In the genomic region with DNA sequence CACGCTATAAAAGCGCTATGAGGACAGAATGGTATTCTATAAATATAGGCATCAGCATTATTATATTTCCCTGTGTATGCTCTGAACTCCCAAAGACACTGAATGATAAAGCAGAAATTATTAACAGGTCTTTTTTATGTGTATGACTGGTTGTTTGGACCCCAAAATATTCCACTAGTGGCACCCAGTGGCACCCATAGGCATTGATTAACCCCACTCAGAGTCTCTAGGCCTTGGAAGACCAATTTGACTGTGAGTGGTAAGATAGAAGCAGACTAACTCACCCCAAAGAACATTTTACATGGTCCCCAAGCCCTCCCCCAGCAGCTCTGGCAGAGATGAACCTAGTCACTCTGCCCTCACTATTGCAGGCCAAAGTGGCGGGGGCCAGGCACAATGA, we compare ENCODE assay signal across 13 cellular contexts. TPM values are rescaled to one million over a fixed set of nuclear protein-coding genes. Genes with fewer than 3 reads are reported as not detected.
A peak's percentile ranks its signal among the peaks of the same experiment; 100 is the strongest.
DNase-seq lines count a peak whose midpoint lies in the region; ATAC-seq, FAIRE-seq and TF ChIP-seq lines count a peak whose summit lies in the region.
"Had no signal": no experiment of that assay in that cellular context is flagged by ENCODE, and none has a peak within 500 bp of the region (broad histone marks: within the 10 kb centered on the region; RNA-seq: fewer than 3 reads in every experiment).

No MANE protein-coding gene starts in this region.

- no peaks in the 10 kb centered on the region for H3K27me3 Mint-ChIP-seq in central memory CD8-positive, alpha-beta T cell

- no peak overlapping the region for H3K27ac Mint-ChIP-seq in central memory CD8-positive, alpha-beta T cell (ENCODE audit: low read depth)

- no peak overlapping the region for H3K4me3 ChIP-seq in GM06990 (replicated peaks; ENCODE audit: low read depth, low read length)
- H3K4me3 ChIP-seq: esophagus muscularis mucosa had no signal

- TF ChIP-seq POLR2A in GM12892 (IDR thresholded peaks at IDR 0.05; ENCODE audit: low read depth, low read length), result no peak

- peak overlapping the region; percentile 44 for H3K4me3 Mint-ChIP-seq in central memory CD8-positive, alpha-beta T cell

- no peak for DNase-seq in GM06990 (ENCODE audit: extremely low read depth, insufficient read length)
- no peak for DNase-seq in central memory CD8-positive, alpha-beta T cell (ENCODE audit: low spot score in 2 of 2)
- DNase-seq in left colon, result no peak
- DNase-seq in GM12892 (ENCODE audit: insufficient read length), result no peak
- DNase-seq in iPS-NIHi11 (ENCODE audit: low spot score), result no peak
- DNase-seq in KBM-7, result no peak
- DNase-seq: KG1, NCI-H524, substantia nigra, SW 1271 had no signal

- intact Hi-C loops in left colon (cut with DNase I, micrococcal nuclease), result no loop called here

- peaks cover 1% of the 10 kb centered on the region for H3K27me3 ChIP-seq in GM06990 (replicated peaks; ENCODE audit: control insufficient read depth, insufficient read depth, low read length)
- H3K27me3 ChIP-seq: esophagus muscularis mucosa had no signal

- H3K36me3 Mint-ChIP-seq in central memory CD8-positive, alpha-beta T cell (ENCODE audit: insufficient read depth), result peaks cover 4% of the 10 kb centered on the region

- TF ChIP-seq CTCF in GM06990 (IDR thresholded peaks at IDR 0.05; ENCODE audit: insufficient read depth, low read length, poor library complexity, severe bottlenecking), result peak; percentile 33

- in situ Hi-C loops in KBM-7 (cut with MboI; ENCODE audit: low pct_unique_long_range_greater_than_20kb, low sequenced_read_pairs), result no loop called here

- no peak for FAIRE-seq in GM12892 (lab: Jason Lieb, UNC)

- peaks cover 43% of the 10 kb centered on the region for H3K4me1 Mint-ChIP-seq in central memory CD8-positive, alpha-beta T cell

- ATAC-seq in GM19395 (IDR thresholded peaks at IDR 0.05; ENCODE audit: unreplicated experiment) (peak; percentile 9), HG03095 (IDR thresholded peaks at IDR 0.05; ENCODE audit: unreplicated experiment) (peak; percentile 1), left colon (no peak)
- ATAC-seq in central memory CD8-positive, alpha-beta T cell (replicated peaks; ENCODE audit: extremely low read depth, poor library complexity, severe bottlenecking), result no peak

- no peaks in the 10 kb centered on the region for H3K9me3 Mint-ChIP-seq in central memory CD8-positive, alpha-beta T cell

- no peaks in the 10 kb centered on the region for H3K36me3 ChIP-seq in GM06990 (ENCODE audit: control insufficient read depth, insufficient read depth, low read length)
- H3K36me3 ChIP-seq: esophagus muscularis mucosa had no signal

RNA-seq across cellular contexts. Expression of a gene that starts 45.4 kb away (rescaled TPM):
- total RNA-seq in left colon, result 10 to 100 TPM; 65.6 to 96.3 TPM
- 277 TPM for polyA plus RNA-seq in GM12892 (2012; ENCODE audit: missing spikeins)

Comparison
In these comparisons a context has a peak if more than half of its experiments do, and no peak if none do; other contexts are left out.
1. ATAC-seq: peak in GM19395 (single experiment) and HG03095 (single experiment); none in central memory CD8-positive, alpha-beta T cell (single experiment) and left colon (single experiment).